In genomic region chr6:32046450-32047083, GRCh38 we compare ENCODE assay signal across 11 cellular contexts. TPM values are rescaled to one million over a fixed set of nuclear protein-coding genes. Genes with fewer than 3 reads are reported as not detected.
DNase-seq lines count a peak whose midpoint lies in the region; ATAC-seq and TF ChIP-seq lines count a peak whose summit lies in the region.
"Had no signal": no experiment of that assay in that cellular context is flagged by ENCODE, and none has a peak within 500 bp of the region (broad histone marks: within the 10 kb centered on the region; RNA-seq: fewer than 3 reads in every experiment).

No MANE protein-coding gene starts in this region.

- no peak for ATAC-seq in GM18520 (IDR thresholded peaks at IDR 0.05; ENCODE audit: unreplicated experiment)
- ATAC-seq in HG02981 (IDR thresholded peaks at IDR 0.05; ENCODE audit: unreplicated experiment), result no peak
- ATAC-seq: natural killer cell treated with Interleukin-12 subunit alpha and Interleukin-12 subunit beta and Interleukin-15 and Interleukin-18, amount 100 ng/mL, for 72 hours had no signal

- DNase-seq in AG10803 (ENCODE audit: low read depth) (peak; percentile 11), NCI-H1092 treated with DMSO at 0.1 percent for 48 hours (lab: John Stamatoyannopoulos, UW) (peak; percentile 3), endodermal cell (peak; percentile 64), NCI-H187 treated with DMSO at 0.1 percent for 48 hours (lab: John Stamatoyannopoulos, UW) (no peak), cortex of kidney (lab: John Stamatoyannopoulos, UW) (no peak)
- DNase-seq: activated CD4-positive, CD25-positive, alpha-beta regulatory T cell treated with anti-CD3 and anti-CD28 coated beads, Interleukin-2, amount 50 U/mL, for 72 hours had no signal

- no peaks in the 10 kb centered on the region for H3K4me1 Mint-ChIP-seq in endodermal cell

- H3K4me3 ChIP-seq in AG10803 (ENCODE audit: low read length) (no peak overlapping the region), endodermal cell (ENCODE audit: low read length) (no peak overlapping the region), muscle layer of colon (ENCODE audit: low read depth in 1 of 2, low read length in 2 of 2) (no peak overlapping the region)

- no peaks in the 10 kb centered on the region for H3K36me3 Mint-ChIP-seq in endodermal cell (ENCODE audit: low read depth)
- H3K36me3 Mint-ChIP-seq: natural killer cell treated with Interleukin-12 subunit alpha and Interleukin-12 subunit beta and Interleukin-15 and Interleukin-18, amount 100 ng/mL, for 72 hours had no signal

- H3K27me3 ChIP-seq in endodermal cell (ENCODE audit: control insufficient read depth, insufficient read depth, low read length, poor library complexity, severe bottlenecking) (no peaks in the 10 kb centered on the region), muscle layer of colon (ENCODE audit: control insufficient read depth in 1 of 2, insufficient read depth in 2 of 2, low read length in 2 of 2) (no peaks in the 10 kb centered on the region)

- H3K9me3 Mint-ChIP-seq in endodermal cell, result no peaks in the 10 kb centered on the region
- H3K9me3 Mint-ChIP-seq: natural killer cell treated with Interleukin-12 subunit alpha and Interleukin-12 subunit beta and Interleukin-15 and Interleukin-18, amount 100 ng/mL, for 72 hours had no signal

- no peaks in the 10 kb centered on the region for H3K27me3 Mint-ChIP-seq in endodermal cell (ENCODE audit: insufficient read depth)

- H3K9me3 ChIP-seq in endodermal cell (ENCODE audit: control insufficient read depth, low read length) (no peaks in the 10 kb centered on the region), muscle layer of colon (ENCODE audit: low read length) (no peaks in the 10 kb centered on the region)

- no peak overlapping the region for H3K4me3 Mint-ChIP-seq in endodermal cell
- H3K4me3 Mint-ChIP-seq: natural killer cell treated with Interleukin-12 subunit alpha and Interleukin-12 subunit beta and Interleukin-15 and Interleukin-18, amount 100 ng/mL, for 72 hours had no signal

- WGBS in endodermal cell (ENCODE audit: insufficient coverage in 1 of 2, insufficient read length in 1 of 2), 2 experiments, result 62 to 83% methylated on average over 5 to 14 of the region's 14 CpGs

- no peaks in the 10 kb centered on the region for H3K4me1 ChIP-seq in endodermal cell (ENCODE audit: control insufficient read depth, insufficient read depth, low read length)
- peaks cover 20% of the 10 kb centered on the region for H3K4me1 ChIP-seq in muscle layer of colon (ENCODE audit: insufficient read depth, low read length)

- H3K9ac ChIP-seq in endodermal cell (ENCODE audit: extremely low read depth, low read length, poor library complexity, severe bottlenecking), result no peak overlapping the region
- no peak overlapping the region for H3K9ac ChIP-seq in muscle layer of colon (ENCODE audit: low read length)

- H3K36me3 ChIP-seq in endodermal cell (ENCODE audit: control insufficient read depth, insufficient read depth, low read length), result no peaks in the 10 kb centered on the region
- no peaks in the 10 kb centered on the region for H3K36me3 ChIP-seq in muscle layer of colon (ENCODE audit: insufficient read depth, low read length)

- TF ChIP-seq CTCF in AG10803 (conservative IDR thresholded peaks at IDR 0.05; ENCODE audit: low read length) (peak; percentile 13; the same call in 1 of the 2 replicates), endodermal cell (conservative IDR thresholded peaks at IDR 0.05) (peak; percentile 21)

- H3K27ac Mint-ChIP-seq in endodermal cell, result no peak overlapping the region
- H3K27ac Mint-ChIP-seq: natural killer cell treated with Interleukin-12 subunit alpha and Interleukin-12 subunit beta and Interleukin-15 and Interleukin-18, amount 100 ng/mL, for 72 hours had no signal

- H3K27ac ChIP-seq in endodermal cell (ENCODE audit: low read depth, low read length) (peak overlapping the region; percentile 38), muscle layer of colon (ENCODE audit: low read depth, low read length) (peak overlapping the region; percentile 44)

RNA-seq across cellular contexts. Expression of gene CYP21A2, which starts 8.4 kb away (rescaled TPM):
- total RNA-seq in endodermal cell, result under 1 TPM in 1 of 2 donors, not detected in 1; 0.35 TPM
- 0.21 TPM for polyA plus RNA-seq in endodermal cell (2013, experiment 1 of 2)
- not detected for polyA plus RNA-seq in endodermal cell (2013, experiment 2 of 2)
- total RNA-seq: dermis microvascular lymphatic vessel endothelial cell had no signal

RNA-seq across cellular contexts. Expression of gene C4B, which starts 32.0 kb away (rescaled TPM):
- total RNA-seq in endodermal cell, result 1 to 10 TPM; 3.7 to 5.5 TPM
- polyA plus RNA-seq in endodermal cell (2013, experiment 1 of 2), result 2.6 TPM
- polyA plus RNA-seq in endodermal cell (2013, experiment 2 of 2), result 3.8 TPM

Comparison
In these comparisons a context has a peak if more than half of its experiments do, and no peak if none do; other contexts are left out.
1. DNase-seq: peak in AG10803 (single experiment), NCI-H1092 treated with DMSO at 0.1 percent for 48 hours (single experiment) and endodermal cell (single experiment); none in NCI-H187 treated with DMSO at 0.1 percent for 48 hours (single experiment) and cortex of kidney (single experiment).